13 cellular contexts compared by ENCODE assay signal in the genomic region with DNA sequence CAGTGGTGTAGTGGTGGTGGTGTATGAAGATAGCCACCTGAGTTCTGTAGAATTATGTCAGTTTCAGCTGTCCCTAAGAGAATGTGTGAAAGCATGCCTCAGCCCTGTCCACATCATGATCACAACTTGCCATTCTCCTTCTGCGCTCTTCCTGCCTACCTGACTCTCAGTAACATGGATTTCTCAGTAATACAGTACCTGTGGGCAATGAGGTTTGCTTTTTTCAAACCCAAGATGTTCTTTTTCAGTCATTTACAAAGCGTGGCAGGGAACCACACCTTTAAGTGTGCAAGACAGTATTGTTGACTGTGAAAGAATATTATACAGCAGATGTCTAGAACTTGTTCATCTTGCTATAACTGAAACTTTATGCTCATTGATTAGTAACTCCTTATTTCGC.
"Had no signal": no experiment of that assay in that cellular context is flagged by ENCODE, and none has a peak within 500 bp of the region (broad histone marks: within the 10 kb centered on the region; RNA-seq: fewer than 3 reads in every experiment).

No MANE protein-coding gene starts in this region.

- H3K36me3 ChIP-seq: uterus had no signal

- H3K27me3 ChIP-seq: adrenal gland, thyroid gland, uterus had no signal

- H3K9me3 ChIP-seq: adrenal gland, thyroid gland, uterus had no signal

- DNase-seq: adrenal gland; effector CD4-positive, alpha-beta T cell; foreskin melanocyte; left ventricle myocardium superior; SHP77 treated with DMSO at 0.1 percent for 48 hours; stimulated activated CD4-positive, alpha-beta T cell treated with anti-CD3 and anti-CD28 coated beads, Interleukin-15, amount 100 ng/mL, for 24 hours; stimulated activated CD4-positive, alpha-beta T cell treated with anti-CD3 and anti-CD28 coated beads, Interleukin-4, amount 100 ng/mL, for 24 hours; T1000; thyroid gland; uterus had no signal

- H3K9me3 Mint-ChIP-seq: activated T-helper 2 cell treated with anti-CD3 and anti-CD28 coated beads, Interferon-gamma antibody, Interleukin-2, Interleukin-4, amounts not matched to agents 10 μg/mL and 5 μg/mL and 100 μg/mL, durations not matched to agents 14 hours and 24 hours and 36 hours had no signal

- H3K4me1 ChIP-seq: adrenal gland, thyroid gland, uterus had no signal

- ATAC-seq: left ventricle myocardium superior had no signal

- H3K27ac Mint-ChIP-seq: activated T-helper 2 cell treated with anti-CD3 and anti-CD28 coated beads, Interferon-gamma antibody, Interleukin-2, Interleukin-4, amounts not matched to agents 10 μg/mL and 5 μg/mL and 100 μg/mL, durations not matched to agents 14 hours and 24 hours and 36 hours had no signal

- H3K27ac ChIP-seq: adrenal gland, coronary artery, parathyroid adenoma, thyroid gland, uterus had no signal

- H3K4me3 ChIP-seq: adrenal gland, coronary artery, thyroid gland, uterus had no signal
